ENCODE assay signal across 9 cellular contexts in genomic region chr20:34473262-34473883, GRCh38.
DNase-seq lines count a peak whose midpoint lies in the region; ATAC-seq lines count a peak whose summit lies in the region.
"Had no signal": no experiment of that assay in that cellular context is flagged by ENCODE, and none has a peak within 500 bp of the region (broad histone marks: within the 10 kb centered on the region; RNA-seq: fewer than 3 reads in every experiment).

No MANE protein-coding gene starts in this region.

- no peak overlapping the region for H3K27ac Mint-ChIP-seq in stimulated activated effector memory CD8-positive, alpha-beta T cell treated with anti-CD3 and anti-CD28 coated beads, Interleukin-12 subunit alpha, Interleukin-12 subunit beta, amount 100 ng/mL, for 72 hours

- H3K36me3 Mint-ChIP-seq in stimulated activated effector memory CD8-positive, alpha-beta T cell treated with anti-CD3 and anti-CD28 coated beads, Interleukin-12 subunit alpha, Interleukin-12 subunit beta, amount 100 ng/mL, for 72 hours, result peaks cover 89% of the 10 kb centered on the region

- peak; percentile 63 for ATAC-seq in stimulated activated effector memory CD8-positive, alpha-beta T cell treated with anti-CD3 and anti-CD28 coated beads, Interleukin-12 subunit alpha, Interleukin-12 subunit beta, amount 100 ng/mL, for 72 hours
- ATAC-seq in GM21825 (IDR thresholded peaks at IDR 0.05; ENCODE audit: unreplicated experiment) (no peak), GM19452 (IDR thresholded peaks at IDR 0.05; ENCODE audit: unreplicated experiment) (no peak)
- ATAC-seq: body of pancreas had no signal

- H3K4me3 Mint-ChIP-seq in stimulated activated effector memory CD8-positive, alpha-beta T cell treated with anti-CD3 and anti-CD28 coated beads, Interleukin-12 subunit alpha, Interleukin-12 subunit beta, amount 100 ng/mL, for 72 hours, result no peak overlapping the region

- H3K9me3 Mint-ChIP-seq in stimulated activated effector memory CD8-positive, alpha-beta T cell treated with anti-CD3 and anti-CD28 coated beads, Interleukin-12 subunit alpha, Interleukin-12 subunit beta, amount 100 ng/mL, for 72 hours, result no peaks in the 10 kb centered on the region

- DNase-seq in activated gamma-delta T cell treated with Interleukin-2 at 50 U/mL for 16 hours, result peak; percentile 7
- DNase-seq in activated gamma-delta T cell (lab: John Stamatoyannopoulos, UW), result no peak
- peak; percentile 9 for DNase-seq in NCI-H510A treated with DMSO at 0.1 percent for 48 hours (lab: John Stamatoyannopoulos, UW)
- DNase-seq in amniotic epithelial cell (ENCODE audit: low read depth), result peak; percentile 74
- peak; percentile 39 for DNase-seq in inferior parietal cortex (ENCODE audit: extremely low spot score)
- DNase-seq in stimulated activated effector memory CD8-positive, alpha-beta T cell treated with anti-CD3 and anti-CD28 coated beads, Interleukin-12 subunit alpha, Interleukin-12 subunit beta, amount 100 ng/mL, for 72 hours (ENCODE audit: low spot score in 2 of 2), result no peak

- peaks cover 9% of the 10 kb centered on the region for H3K4me1 Mint-ChIP-seq in stimulated activated effector memory CD8-positive, alpha-beta T cell treated with anti-CD3 and anti-CD28 coated beads, Interleukin-12 subunit alpha, Interleukin-12 subunit beta, amount 100 ng/mL, for 72 hours

Comparison
In these comparisons a context has a peak if more than half of its experiments do, and no peak if none do; other contexts are left out.
1. DNase-seq: peak in activated gamma-delta T cell treated with Interleukin-2 at 50 U/mL for 16 hours (single experiment), NCI-H510A treated with DMSO at 0.1 percent for 48 hours (single experiment), amniotic epithelial cell (single experiment) and inferior parietal cortex (single experiment); none in activated gamma-delta T cell (single experiment) and stimulated activated effector memory CD8-positive, alpha-beta T cell treated with anti-CD3 and anti-CD28 coated beads, Interleukin-12 subunit alpha, Interleukin-12 subunit beta, amount 100 ng/mL, for 72 hours (0 of 2).